Comparison of ENCODE assay signal across 16 cellular contexts in genomic region chr1:52913014-52913413, GRCh38. TPM values are rescaled to one million over a fixed set of nuclear protein-coding genes. Genes with fewer than 3 reads are reported as not detected.
DNase-seq lines count a peak whose midpoint lies in the region; ATAC-seq, FAIRE-seq and TF ChIP-seq lines count a peak whose summit lies in the region.
"Had no signal": no experiment of that assay in that cellular context is flagged by ENCODE, and none has a peak within 500 bp of the region (broad histone marks: within the 10 kb centered on the region; RNA-seq: fewer than 3 reads in every experiment).

No MANE protein-coding gene starts in this region.

- H3K9me3 ChIP-seq in Panc1 (ENCODE audit: control insufficient read depth, insufficient read depth, low read depth, low read length) (no peaks in the 10 kb centered on the region), K562 (replicated peaks; ENCODE audit: control insufficient read depth, insufficient read depth, low read depth, low read length) (no peaks in the 10 kb centered on the region), right lobe of liver (no peaks in the 10 kb centered on the region)
- H3K9me3 ChIP-seq: BLaER1, Caco-2 had no signal

- no peak for ATAC-seq in activated CD8-positive, alpha-beta memory T cell treated with anti-CD3 and anti-CD28 coated beads, Interleukin-2, amount 10 ng/mL, durations not matched to agents 7 days and 5 days
- ATAC-seq in Panc1 (no peak), K562 (peak; percentile 4; the same call in 1 of the 3 replicates), right lobe of liver (peak; percentile 35 to 53 (median 45))

- CTCF ChIA-PET in activated CD8-positive, alpha-beta memory T cell treated with anti-CD3 and anti-CD28 coated beads, Interleukin-2, amount 10 ng/mL, durations not matched to agents 7 days and 5 days (lab: Charles Lee), result interaction anchor here (0.6 kb wide), 1 partner anchor 26 kb away, joined by 3 read pairs; no protein-coding TSS in a partner anchor
- CTCF ChIA-PET in Panc1 (lab: Charles Lee) (no interaction called here), K562 (lab: Yijun Ruan, JAX; ENCODE audit: low intra/inter-chr PET ratio) (interaction anchor here (0.6 kb wide), 1 partner anchor 34 kb away, joined by 4 read pairs; no protein-coding TSS in a partner anchor)

- no peak for TF ChIP-seq RAD21 in K562 (CRISPR knock-in tag; conservative IDR thresholded peaks at IDR 0.05 in 1 of 2, IDR thresholded peaks at IDR 0.05 in 1 of 2)

- no peak overlapping the region for H3K27ac Mint-ChIP-seq in activated CD8-positive, alpha-beta memory T cell treated with anti-CD3 and anti-CD28 coated beads, Interleukin-2, amount 10 ng/mL, durations not matched to agents 7 days and 5 days
- no peak overlapping the region for H3K27ac Mint-ChIP-seq in activated naive CD8-positive, alpha-beta T cell treated with anti-CD3 and anti-CD28 coated beads for 36 hours
- H3K27ac Mint-ChIP-seq: CD8-positive, alpha-beta memory T cell had no signal

- intact Hi-C loops in Panc1 (cut with micrococcal nuclease; ENCODE audit: unreplicated experiment), result no loop called here
- intact Hi-C loops in K562 (cut with micrococcal nuclease), result loop anchor here (2.0 kb wide), 1 partner anchor 270 kb away; no protein-coding TSS in a partner anchor
- intact Hi-C loops in right lobe of liver (cut with DNase I), result loop anchor here in 1 of 2 donors (10.0 kb wide), 1 partner anchor 272 kb away; no protein-coding TSS in a partner anchor

- in situ Hi-C loops in Panc1 (cut with HindIII; ENCODE audit: low pct_unique_long_range_greater_than_20kb, low sequenced_read_pairs) (no loop called here), K562 (cut with MboI) (loop anchor here (25.0 kb wide), 1 partner anchor 274 kb away; the partner anchor contains the start of gene CPT2)

- TF ChIP-seq CTCF in Panc1 (IDR thresholded peaks at IDR 0.05) (no peak), K562 (IDR thresholded peaks at IDR 0.05 in 2 of 3, conservative IDR thresholded peaks at IDR 0.05 in 1 of 3; ENCODE audit: insufficient read depth in 2 of 3, low read depth in 1 of 3, low read length in 3 of 3) (no peak), right lobe of liver (IDR thresholded peaks at IDR 0.05) (no peak)

- no peak overlapping the region for H3K4me2 ChIP-seq in K562 (ENCODE audit: insufficient read depth, low read length)
- H3K4me2 ChIP-seq: BLaER1 had no signal

- no peaks in the 10 kb centered on the region for H3K9me3 Mint-ChIP-seq in activated CD8-positive, alpha-beta memory T cell treated with anti-CD3 and anti-CD28 coated beads, Interleukin-2, amount 10 ng/mL, durations not matched to agents 7 days and 5 days (ENCODE audit: low read depth)
- H3K9me3 Mint-ChIP-seq in activated naive CD8-positive, alpha-beta T cell treated with anti-CD3 and anti-CD28 coated beads for 36 hours, result no peaks in the 10 kb centered on the region
- H3K9me3 Mint-ChIP-seq: CD8-positive, alpha-beta memory T cell had no signal

- H3K27ac ChIP-seq in Panc1 (ENCODE audit: low read length), result no peak overlapping the region
- peak overlapping the region; percentile 43; the same call in 1 of the 3 replicates for H3K27ac ChIP-seq in K562 (ENCODE audit: extremely low read depth, low read depth, low read length)
- H3K27ac ChIP-seq in right lobe of liver, result peak overlapping the region; percentile 46 to 97 (median 91)
- H3K27ac ChIP-seq: BLaER1, GM23248 had no signal

- H3K27me3 Mint-ChIP-seq in activated CD8-positive, alpha-beta memory T cell treated with anti-CD3 and anti-CD28 coated beads, Interleukin-2, amount 10 ng/mL, durations not matched to agents 7 days and 5 days, result no peaks in the 10 kb centered on the region
- H3K27me3 Mint-ChIP-seq in activated naive CD8-positive, alpha-beta T cell treated with anti-CD3 and anti-CD28 coated beads for 36 hours, result no peaks in the 10 kb centered on the region
- H3K27me3 Mint-ChIP-seq: CD8-positive, alpha-beta memory T cell had no signal

- POLR2A ChIA-PET in Panc1 (lab: Charles Lee), result no interaction called here
- POLR2A ChIA-PET in K562 (lab: Yijun Ruan, JAX), result no interaction called here

- peak; percentile 7 for DNase-seq in activated CD8-positive, alpha-beta memory T cell treated with anti-CD3 and anti-CD28 coated beads, Interleukin-2, amount 50 U/mL, for 48 hours
- DNase-seq in activated CD8-positive, alpha-beta memory T cell treated with anti-CD3 and anti-CD28 coated beads, Interleukin-2, amount 10 ng/mL, durations not matched to agents 7 days and 5 days, result no peak
- DNase-seq in Panc1 (ENCODE audit: low read depth, low spot score) (no peak), K562 (ENCODE audit: extremely low read depth in 1 of 4, low spot score in 3 of 4) (no peak), right lobe of liver (peak in 1 of 3 donors; percentile 67), GDM1 (lab: John Stamatoyannopoulos, UW) (no peak)
- no peak for DNase-seq in activated naive CD8-positive, alpha-beta T cell treated with anti-CD3 and anti-CD28 coated beads for 36 hours
- DNase-seq: 8988T; AML-193; CD8-positive, alpha-beta memory T cell; GM23248 had no signal

- no peak for FAIRE-seq in K562 (lab: Jason Lieb, UNC)
- FAIRE-seq: GM12891, H54, HTR-8/SVneo had no signal

- H2AFZ ChIP-seq in K562 (ENCODE audit: low read depth, low read length), result peak overlapping the region; percentile 80
- H2AFZ ChIP-seq: GM23248 had no signal

- BruUV-seq in Panc1 (replicated peaks; lab: Mats Ljungman, UMichigan) (TSS peak; percentile 55), K562 (replicated peaks; lab: Mats Ljungman, UMichigan) (no TSS peak)

- H3K27me3 ChIP-seq in Panc1 (ENCODE audit: control insufficient read depth, insufficient read depth, low read length), result no peaks in the 10 kb centered on the region
- no peaks in the 10 kb centered on the region for H3K27me3 ChIP-seq in K562 (ENCODE audit: control insufficient read depth in 2 of 2, insufficient read depth in 2 of 2, low read length in 2 of 2)
- no peaks in the 10 kb centered on the region for H3K27me3 ChIP-seq in right lobe of liver
- H3K27me3 ChIP-seq: BLaER1 had no signal

- H4K20me1 ChIP-seq in K562 (replicated peaks; ENCODE audit: control insufficient read depth, insufficient read depth, low read length), result no peaks in the 10 kb centered on the region
- H4K20me1 ChIP-seq: BLaER1 had no signal

- 46% methylated on average over 3 of the region's 3 CpGs for WGBS in K562 (ENCODE audit: insufficient coverage, low coverage, missing lambda C conversion rate)
- 28% methylated on average over 3 of the region's 3 CpGs for WGBS in right lobe of liver (ENCODE audit: insufficient coverage, low coverage, low lambda C conversion rate, missing lambda C conversion rate)

- peak overlapping the region in 1 of 2 experiments; percentile 2; a peak in 1 of 4 replicates for H3K9ac ChIP-seq in K562 (ENCODE audit: insufficient read depth in 1 of 2, low read depth in 2 of 2, low read length in 2 of 2)
- H3K9ac ChIP-seq: BLaER1, GM23248 had no signal

- H3K4me1 ChIP-seq in Panc1 (ENCODE audit: control insufficient read depth, insufficient read depth, low read length) (no peaks in the 10 kb centered on the region), K562 (replicated peaks in 1 of 2; ENCODE audit: control insufficient read depth in 2 of 2, insufficient read depth in 2 of 2, low read length in 2 of 2) (peaks cover 34 to 39% of the 10 kb centered on the region in 2 experiments), right lobe of liver (peaks cover 0 to 95% (median 34%) of the 10 kb centered on the region in 4 donors)
- H3K4me1 ChIP-seq: Caco-2 had no signal

- no peak overlapping the region for H3K4me3 Mint-ChIP-seq in activated CD8-positive, alpha-beta memory T cell treated with anti-CD3 and anti-CD28 coated beads, Interleukin-2, amount 10 ng/mL, durations not matched to agents 7 days and 5 days
- no peak overlapping the region for H3K4me3 Mint-ChIP-seq in activated naive CD8-positive, alpha-beta T cell treated with anti-CD3 and anti-CD28 coated beads for 36 hours

- H3K9me1 ChIP-seq in K562 (ENCODE audit: control insufficient read depth, insufficient read depth, low read length), result no peaks in the 10 kb centered on the region

- H3K79me2 ChIP-seq in K562 (ENCODE audit: control insufficient read depth, insufficient read depth, low read length), result no peaks in the 10 kb centered on the region

- no peak for TF ChIP-seq EP300 in K562 (IDR thresholded peaks at IDR 0.05; ENCODE audit: low read length)

- no peak for TF ChIP-seq POLR2A in K562 (conservative IDR thresholded peaks at IDR 0.05)
- peak; percentile 44 for TF ChIP-seq POLR2A in right lobe of liver (IDR thresholded peaks at IDR 0.05)

- no peaks in the 10 kb centered on the region for H3K4me1 Mint-ChIP-seq in activated CD8-positive, alpha-beta memory T cell treated with anti-CD3 and anti-CD28 coated beads, Interleukin-2, amount 10 ng/mL, durations not matched to agents 7 days and 5 days
- H3K4me1 Mint-ChIP-seq in activated naive CD8-positive, alpha-beta T cell treated with anti-CD3 and anti-CD28 coated beads for 36 hours, result no peaks in the 10 kb centered on the region

- H3K4me3 ChIP-seq in Panc1 (ENCODE audit: low read depth in 2 of 2, low read length in 2 of 2) (no peak overlapping the region), K562 (no peak overlapping the region), right lobe of liver (peak overlapping the region in 2 of 3 donors; percentile 36 to 46)
- H3K4me3 ChIP-seq: BLaER1, GM23248 had no signal

- H3K36me3 Mint-ChIP-seq in activated CD8-positive, alpha-beta memory T cell treated with anti-CD3 and anti-CD28 coated beads, Interleukin-2, amount 10 ng/mL, durations not matched to agents 7 days and 5 days, result no peaks in the 10 kb centered on the region
- no peaks in the 10 kb centered on the region for H3K36me3 Mint-ChIP-seq in activated naive CD8-positive, alpha-beta T cell treated with anti-CD3 and anti-CD28 coated beads for 36 hours

- H3K36me3 ChIP-seq in Panc1 (ENCODE audit: control insufficient read depth, insufficient read depth, low read length) (no peaks in the 10 kb centered on the region), K562 (ENCODE audit: control insufficient read depth, insufficient read depth, low read length) (peaks cover under 1% of the 10 kb centered on the region; the same call in 1 of the 3 replicates), right lobe of liver (peaks cover 0 to 9% (median 0%) of the 10 kb centered on the region in 4 donors)
- H3K36me3 ChIP-seq: BLaER1 had no signal

RNA-seq across cellular contexts. Expression of gene ECHDC2, which starts 8.5 kb away (rescaled TPM):
- total RNA-seq in activated CD8-positive, alpha-beta memory T cell treated with anti-CD3 and anti-CD28 coated beads, Interleukin-2, amount 10 ng/mL, durations not matched to agents 7 days and 5 days, result 10 to 100 TPM; 33.2 to 48.0 TPM
- total RNA-seq in Panc1 (2021; ENCODE audit: unreplicated experiment), result 61.8 TPM
- polyA plus RNA-seq in Panc1 (2012; ENCODE audit: insufficient read length), result 84.2 TPM
- total RNA-seq in K562 (2011; cell fraction: chromatin; rRNA removed; ENCODE audit: low replicate concordance), result 2.1 and 2.8 TPM in 2 replicates
- 0.83 and 1.8 TPM in 2 replicates for total RNA-seq in K562 (2011; cell fraction: nucleolus; rRNA removed)
- 0.51 and 1.7 TPM in 2 replicates for total RNA-seq in K562 (2011; cell fraction: nucleoplasm; rRNA removed)
- not detected in 2 replicates for total RNA-seq in K562 (2014; rRNA removed)
- 0.38 TPM in 1 of 2 replicates, not detected in the other for total RNA-seq in K562 (2014; rRNA removed; fragmentation: Illumina TruSeq; extraction: Trizol)
- total RNA-seq in K562 (2015; rRNA removed; fragmentation: Illumina TruSeq; extraction: Trizol), result 0.26 and 0.29 TPM in 2 replicates
- 0.69 and 1.5 TPM in 2 replicates for total RNA-seq in K562 (2021)
- 0.38 and 0.74 TPM in 2 replicates for polyA plus RNA-seq in K562 (2011; rRNA removed)
- polyA plus RNA-seq in K562 (2011; cell fraction: cytosol; rRNA removed), result 0.12 and 0.50 TPM in 2 replicates
- 1.1 and 1.6 TPM in 2 replicates for polyA plus RNA-seq in K562 (2011; cell fraction: nucleus; rRNA removed)
- polyA plus RNA-seq in K562 (2012), result 5.6 and 5.9 TPM in 2 replicates
- 0.17 TPM in 1 of 2 replicates, not detected in the other for polyA plus RNA-seq in K562 (2014; fragmentation: Illumina TruSeq; extraction: Trizol)
- polyA plus RNA-seq in K562 (2014; fragmentation: Nextera tagmentation; extraction: Ambion mirVana), result 1 to 10 TPM; 2.0 to 2.6 TPM
- polyA plus RNA-seq in K562 (2014; rRNA removed), result 0.12 and 1.3 TPM in 2 replicates
- 0.30 TPM in 1 of 2 replicates, not detected in the other for polyA minus RNA-seq in K562 (2011; rRNA and poly(A)+ RNA removed)
- polyA minus RNA-seq in K562 (2011; cell fraction: cytosol; rRNA and poly(A)+ RNA removed), result not detected in 2 replicates
- 0.13 and 1.3 TPM in 2 replicates for polyA minus RNA-seq in K562 (2011; cell fraction: nucleus; rRNA and poly(A)+ RNA removed)
- total RNA-seq in right lobe of liver, result 100 to 1,000 TPM; 167 to 856 (median 390) TPM
- 10 to 100 TPM; 28.5 to 29.1 TPM for total RNA-seq in activated naive CD8-positive, alpha-beta T cell treated with anti-CD3 and anti-CD28 coated beads for 36 hours

RNA-seq across cellular contexts. Expression of gene SCP2, which starts 14.1 kb away (rescaled TPM):
- total RNA-seq in activated CD8-positive, alpha-beta memory T cell treated with anti-CD3 and anti-CD28 coated beads, Interleukin-2, amount 10 ng/mL, durations not matched to agents 7 days and 5 days, result 10 to 100 TPM; 72.1 to 72.8 TPM
- total RNA-seq in Panc1 (2021; ENCODE audit: unreplicated experiment) (88.7 TPM), K562 (2014; rRNA removed) (57.7 and 63.8 TPM in 2 replicates), K562 (2014; rRNA removed; fragmentation: Illumina TruSeq; extraction: Trizol) (135 and 151 TPM in 2 replicates), K562 (2015; rRNA removed; fragmentation: Illumina TruSeq; extraction: Trizol) (110 and 116 TPM in 2 replicates), K562 (2021) (71.0 and 73.6 TPM in 2 replicates), right lobe of liver (100 to 1,000 TPM; 207 to 885 (median 634) TPM)
- polyA plus RNA-seq in Panc1 (2012; ENCODE audit: insufficient read length), result 94.0 TPM
- 29.9 and 35.2 TPM in 2 replicates for total RNA-seq in K562 (2011; cell fraction: chromatin; rRNA removed; ENCODE audit: low replicate concordance)
- total RNA-seq in K562 (2011; cell fraction: nucleolus; rRNA removed), result 7.8 and 8.3 TPM in 2 replicates
- 15.8 and 32.7 TPM in 2 replicates for total RNA-seq in K562 (2011; cell fraction: nucleoplasm; rRNA removed)
- polyA plus RNA-seq in K562 (2011; rRNA removed) (76.7 and 84.5 TPM in 2 replicates), K562 (2014; fragmentation: Illumina TruSeq; extraction: Trizol) (101 and 106 TPM in 2 replicates), K562 (2014; fragmentation: Nextera tagmentation; extraction: Ambion mirVana) (100 to 1,000 TPM; 197 to 258 TPM), K562 (2014; rRNA removed) (78.7 and 81.8 TPM in 2 replicates)
- 14.6 and 36.1 TPM in 2 replicates for polyA plus RNA-seq in K562 (2011; cell fraction: cytosol; rRNA removed)
- 24.8 and 39.1 TPM in 2 replicates for polyA plus RNA-seq in K562 (2011; cell fraction: nucleus; rRNA removed)
- 78.8 and 97.2 TPM in 2 replicates for polyA plus RNA-seq in K562 (2012)
- polyA minus RNA-seq in K562 (2011; rRNA and poly(A)+ RNA removed), result 59.6 and 66.7 TPM in 2 replicates
- 24.9 and 31.2 TPM in 2 replicates for polyA minus RNA-seq in K562 (2011; cell fraction: cytosol; rRNA and poly(A)+ RNA removed)
- 10.0 and 22.5 TPM in 2 replicates for polyA minus RNA-seq in K562 (2011; cell fraction: nucleus; rRNA and poly(A)+ RNA removed)
- 10 to 100 TPM; 63.9 to 66.2 TPM for total RNA-seq in activated naive CD8-positive, alpha-beta T cell treated with anti-CD3 and anti-CD28 coated beads for 36 hours

Comparison
In these comparisons a context has a peak if more than half of its experiments do, and no peak if none do; other contexts are left out.
1. ATAC-seq: peak in K562 (single experiment) and right lobe of liver (4 of 4); none in activated CD8-positive, alpha-beta memory T cell treated with anti-CD3 and anti-CD28 coated beads, Interleukin-2, amount 10 ng/mL, durations not matched to agents 7 days and 5 days (single experiment) and Panc1 (single experiment).
2. H3K4me3 ChIP-seq: peak in right lobe of liver (2 of 3); none in Panc1 (0 of 2) and K562 (single experiment).
3. RNA of gene ECHDC2, which starts 8.5 kb away (total RNA-seq): 167 to 856 TPM in right lobe of liver, 61.8 TPM in Panc1 (single experiment), 33.2 to 48.0 TPM in activated CD8-positive, alpha-beta memory T cell treated with anti-CD3 and anti-CD28 coated beads, Interleukin-2, amount 10 ng/mL, durations not matched to agents 7 days and 5 days and 28.5 to 29.1 TPM in activated naive CD8-positive, alpha-beta T cell treated with anti-CD3 and anti-CD28 coated beads for 36 hours; 0.26 to 2.8 TPM in K562; every median in the first group is over 4 times any median in the second.